Comparison of ENCODE assay signal across 21 cellular contexts in the genomic region with DNA sequence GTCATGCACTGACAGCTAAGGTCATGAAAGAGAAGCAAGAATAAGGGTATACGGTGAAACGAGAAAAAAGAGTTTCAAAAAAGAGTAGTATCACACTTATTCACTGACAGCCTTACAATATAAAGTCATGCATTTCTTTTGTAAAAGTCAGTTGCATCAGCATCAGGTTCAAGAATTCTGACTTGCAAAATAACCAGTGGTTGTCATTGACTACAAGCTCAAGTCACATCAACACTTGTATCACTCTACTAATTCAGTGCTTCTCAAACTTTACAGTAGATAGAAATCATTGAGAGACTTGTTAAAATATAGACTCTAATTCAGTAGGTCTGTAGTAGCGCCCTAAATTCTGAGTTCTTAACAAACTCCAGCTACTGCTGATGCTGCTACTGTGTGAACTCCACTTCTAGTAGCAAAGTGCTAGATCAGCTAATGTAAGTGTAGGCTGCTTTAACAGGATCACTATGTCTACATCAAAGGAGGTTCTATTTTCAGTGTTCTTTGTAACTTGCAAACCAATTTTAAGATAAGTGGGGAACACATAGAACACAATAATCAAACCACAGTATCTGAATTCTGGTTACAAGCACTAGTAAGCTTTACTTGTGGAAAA.
DNase-seq lines count a peak whose midpoint lies in the region; ATAC-seq, FAIRE-seq and TF ChIP-seq lines count a peak whose summit lies in the region.
"Had no signal": no experiment of that assay in that cellular context is flagged by ENCODE, and none has a peak within 500 bp of the region (broad histone marks: within the 10 kb centered on the region; RNA-seq: fewer than 3 reads in every experiment).

No MANE protein-coding gene starts in this region.

- H2BK15ac ChIP-seq in mesenchymal stem cell (ENCODE audit: low read depth, poor library complexity, severe bottlenecking) = no peak overlapping the region

- H3K4me3 ChIP-seq in astrocyte (ENCODE audit: insufficient read depth, low read depth, low read length) (no peak overlapping the region), mesenchymal stem cell (ENCODE audit: insufficient read depth in 1 of 2, low read depth in 1 of 2, low read length in 2 of 2) (no peak overlapping the region)
- no peak overlapping the region for H3K4me3 ChIP-seq in CD4-positive, alpha-beta memory T cell (ENCODE audit: low read length in 2 of 2)
- H3K4me3 ChIP-seq: K562, PC-9 had no signal

- no peaks in the 10 kb centered on the region; the same call in 1 of the 2 replicates for H3K27me3 Mint-ChIP-seq in HFFc6 (ENCODE audit: insufficient read depth)
- no peaks in the 10 kb centered on the region for H3K27me3 Mint-ChIP-seq in astrocyte (ENCODE audit: low read depth, unreplicated experiment)
- H3K27me3 Mint-ChIP-seq in CD4-positive, alpha-beta memory T cell = no peaks in the 10 kb centered on the region
- H3K27me3 Mint-ChIP-seq: CD4-positive, alpha-beta T cell had no signal

- H3K4me3 Mint-ChIP-seq in HFFc6 (no peak overlapping the region; the same call in 1 of the 2 replicates), astrocyte (ENCODE audit: unreplicated experiment) (no peak overlapping the region)
- no peak overlapping the region for H3K4me3 Mint-ChIP-seq in CD4-positive, alpha-beta memory T cell
- H3K4me3 Mint-ChIP-seq: CD4-positive, alpha-beta T cell had no signal

- no peaks in the 10 kb centered on the region for H3K27me3 ChIP-seq in astrocyte (ENCODE audit: insufficient read depth, low read length)
- no peaks in the 10 kb centered on the region for H3K27me3 ChIP-seq in mesenchymal stem cell (ENCODE audit: control insufficient read depth in 1 of 2, insufficient read depth in 1 of 2, low read length in 2 of 2)
- no peaks in the 10 kb centered on the region for H3K27me3 ChIP-seq in CD4-positive, alpha-beta memory T cell (ENCODE audit: insufficient read depth, low read length)
- H3K27me3 ChIP-seq: BE2C had no signal

- no peak overlapping the region for H4K91ac ChIP-seq in mesenchymal stem cell (ENCODE audit: low read length)

- no peak for TF ChIP-seq CTCF in HFFc6 (IDR thresholded peaks at IDR 0.05)
- TF ChIP-seq CTCF in astrocyte (IDR thresholded peaks at IDR 0.05; ENCODE audit: insufficient read depth, low read depth, low read length) = no peak

- H3K23ac ChIP-seq in mesenchymal stem cell (ENCODE audit: low read length in 2 of 2) = no peak overlapping the region

- H3K27ac Mint-ChIP-seq in HFFc6 = peak overlapping the region; percentile 61
- H3K27ac Mint-ChIP-seq in astrocyte (ENCODE audit: unreplicated experiment) = no peak overlapping the region
- H3K27ac Mint-ChIP-seq in CD4-positive, alpha-beta memory T cell = no peak overlapping the region
- H3K27ac Mint-ChIP-seq: CD4-positive, alpha-beta T cell had no signal

- ATAC-seq in HG03159 (IDR thresholded peaks at IDR 0.05; ENCODE audit: unreplicated experiment) (no peak), GM21717 (IDR thresholded peaks at IDR 0.05; ENCODE audit: unreplicated experiment) (no peak), GM21529 (IDR thresholded peaks at IDR 0.05; ENCODE audit: unreplicated experiment) (no peak)
- ATAC-seq: K562 had no signal

- WGBS in mesenchymal stem cell = 100% methylated on average over 3 of the region's 3 CpGs

- no peaks in the 10 kb centered on the region for H3K79me1 ChIP-seq in mesenchymal stem cell (replicated peaks; ENCODE audit: low read length, poor library complexity, severe bottlenecking)

- H3K27ac ChIP-seq in astrocyte (ENCODE audit: low read depth, low read length) (no peak overlapping the region), mesenchymal stem cell (ENCODE audit: low read length, poor library complexity, severe bottlenecking) (no peak overlapping the region)
- H3K27ac ChIP-seq in CD4-positive, alpha-beta memory T cell (ENCODE audit: low read depth, low read length) = no peak overlapping the region
- H3K27ac ChIP-seq: 22Rv1, PC-9, RWPE1 had no signal

- FAIRE-seq in astrocyte (lab: Jason Lieb, UNC) = peak; percentile 85
- FAIRE-seq: GM12891, K562 had no signal

- CTCF ChIA-PET in CD4-positive, alpha-beta memory T cell (lab: Charles Lee; ENCODE audit: partially characterized antibody) = no interaction called here

- no peak overlapping the region for H2AFZ ChIP-seq in astrocyte (ENCODE audit: low read depth, low read length)
- H2AFZ ChIP-seq in mesenchymal stem cell (ENCODE audit: low read depth, low read length) = no peak overlapping the region
- H2AFZ ChIP-seq: PC-9 had no signal

- H3K4me1 ChIP-seq in astrocyte (ENCODE audit: insufficient read depth, low read length) (peaks cover 7% of the 10 kb centered on the region), mesenchymal stem cell (ENCODE audit: control insufficient read depth, insufficient read depth, low read depth, low read length) (no peaks in the 10 kb centered on the region)
- H3K4me1 ChIP-seq in CD4-positive, alpha-beta memory T cell (ENCODE audit: insufficient read depth, low read length) = no peaks in the 10 kb centered on the region
- H3K4me1 ChIP-seq: BE2C had no signal

- H3K36me3 Mint-ChIP-seq in HFFc6 (ENCODE audit: low read depth) = peaks cover 12% of the 10 kb centered on the region
- peaks cover 2% of the 10 kb centered on the region for H3K36me3 Mint-ChIP-seq in astrocyte (ENCODE audit: low read depth, unreplicated experiment)
- H3K36me3 Mint-ChIP-seq in CD4-positive, alpha-beta memory T cell = no peaks in the 10 kb centered on the region

- DNase-seq in AG08395 (ENCODE audit: low spot score) (peak; percentile 13), HFFc6 (peak; percentile 40), astrocyte (ENCODE audit: low read depth) (peak; percentile 30), mesenchymal stem cell (peak; percentile 51)
- DNase-seq in CD4-positive, alpha-beta memory T cell = no peak
- DNase-seq: BE2C; CD4-positive, alpha-beta T cell; EL; HCEC 1CT; NCI-H1105 treated with DMSO at 0.1 percent for 48 hours; NCI-H187; NCI-H2227 treated with DMSO at 0.1 percent for 48 hours; NCI-H524 treated with DMSO at 0.1 percent for 48 hours; PC-9 had no signal

- H3K36me3 ChIP-seq in astrocyte (ENCODE audit: insufficient read depth, low read length) (no peaks in the 10 kb centered on the region), mesenchymal stem cell (ENCODE audit: control insufficient read depth in 1 of 2, insufficient read depth in 2 of 2, low read depth in 1 of 2, low read length in 2 of 2) (no peaks in the 10 kb centered on the region)
- no peaks in the 10 kb centered on the region for H3K36me3 ChIP-seq in CD4-positive, alpha-beta memory T cell (ENCODE audit: insufficient read depth, low read length)
- H3K36me3 ChIP-seq: BE2C had no signal

- H3K9me3 Mint-ChIP-seq in HFFc6 (peaks cover under 1% of the 10 kb centered on the region; the same call in 1 of the 2 replicates), astrocyte (ENCODE audit: unreplicated experiment) (no peaks in the 10 kb centered on the region)
- H3K9me3 Mint-ChIP-seq in CD4-positive, alpha-beta memory T cell = peaks cover 0 to 18% (median 3%) of the 10 kb centered on the region in 8 donors
- H3K9me3 Mint-ChIP-seq: CD4-positive, alpha-beta T cell had no signal

- H3K79me2 ChIP-seq in astrocyte (ENCODE audit: insufficient read depth, low read length) = no peaks in the 10 kb centered on the region

- no peak overlapping the region for H4K8ac ChIP-seq in mesenchymal stem cell (ENCODE audit: low read length)

- H3K4me1 Mint-ChIP-seq in HFFc6 (ENCODE audit: low read depth) (peaks cover 63% of the 10 kb centered on the region), astrocyte (ENCODE audit: low read depth, unreplicated experiment) (peaks cover 33% of the 10 kb centered on the region)
- H3K4me1 Mint-ChIP-seq in CD4-positive, alpha-beta memory T cell = no peaks in the 10 kb centered on the region

- no peak overlapping the region for H2BK12ac ChIP-seq in mesenchymal stem cell (ENCODE audit: low read length in 2 of 2)

- no peak overlapping the region for H2BK120ac ChIP-seq in mesenchymal stem cell (ENCODE audit: low read depth, low read length)

- no peak overlapping the region for H3K4ac ChIP-seq in mesenchymal stem cell (ENCODE audit: low read depth in 1 of 2, low read length in 2 of 2)

- no peaks in the 10 kb centered on the region for H4K20me1 ChIP-seq in astrocyte (ENCODE audit: insufficient read depth, low read length)

- intact Hi-C loops in CD4-positive, alpha-beta memory T cell (cut with micrococcal nuclease) = no loop called here

- H3K9me3 ChIP-seq in astrocyte (ENCODE audit: insufficient read depth, low read depth, low read length) (no peaks in the 10 kb centered on the region), mesenchymal stem cell (ENCODE audit: control insufficient read depth, low read length) (no peaks in the 10 kb centered on the region)
- no peaks in the 10 kb centered on the region for H3K9me3 ChIP-seq in CD4-positive, alpha-beta memory T cell (ENCODE audit: control insufficient read depth in 1 of 2, low read length in 2 of 2)
- H3K9me3 ChIP-seq: BE2C had no signal

- no peak overlapping the region for H3K14ac ChIP-seq in mesenchymal stem cell (ENCODE audit: low read length in 2 of 2)

- no peak overlapping the region for H3K18ac ChIP-seq in mesenchymal stem cell (ENCODE audit: low read depth in 1 of 2, low read length in 2 of 2)

- no peak overlapping the region for H3K4me2 ChIP-seq in astrocyte (ENCODE audit: low read length)
- H3K4me2 ChIP-seq in mesenchymal stem cell (ENCODE audit: low read length, poor library complexity, severe bottlenecking) = no peak overlapping the region
- H3K4me2 ChIP-seq: PC-9 had no signal

- H3K9ac ChIP-seq in astrocyte (ENCODE audit: low read length) = no peak overlapping the region
- H3K9ac ChIP-seq in mesenchymal stem cell (ENCODE audit: low read length) = peak overlapping the region; percentile 10

- no peak overlapping the region for H2AK5ac ChIP-seq in mesenchymal stem cell (ENCODE audit: low read length, severe bottlenecking)

- POLR2A ChIA-PET in CD4-positive, alpha-beta memory T cell (lab: Charles Lee; ENCODE audit: partially characterized antibody) = no interaction called here

- H2BK5ac ChIP-seq in mesenchymal stem cell (ENCODE audit: low read depth, low read length, poor library complexity, severe bottlenecking) = no peak overlapping the region

Comparison
In these comparisons a context has a peak if more than half of its experiments do, and no peak if none do; other contexts are left out.
1. DNase-seq: peak in AG08395 (single experiment), HFFc6 (single experiment), astrocyte (single experiment) and mesenchymal stem cell (single experiment); none in CD4-positive, alpha-beta memory T cell (0 of 5).